Comparison of ENCODE assay signal across 15 cellular contexts in genomic region chr2:132909427-132909826, GRCh38.
"Had no signal": no experiment of that assay in that cellular context is flagged by ENCODE, and none has a peak within 500 bp of the region (broad histone marks: within the 10 kb centered on the region; RNA-seq: fewer than 3 reads in every experiment).

No MANE protein-coding gene starts in this region.

- H3K4me1 Mint-ChIP-seq: naive B cell, T-helper 17 cell had no signal

- DNase-seq: activated effector memory CD4-positive, alpha-beta T cell treated with Interleukin-2 at 50 U/mL for 16 hours; activated T-cell treated with anti-CD3 and anti-CD28 coated beads, Interleukin-2, amount 50 U/mL, for 1 hour; amniotic stem cell; hippocampal formation; naive B cell; retina; stimulated activated CD4-positive, alpha-beta T cell treated with anti-CD3 and anti-CD28 coated beads, Interleukin-4, amount 100 ng/mL, for 24 hours; T-helper 17 cell had no signal

- ATAC-seq: activated CD4-positive, CD25-positive, alpha-beta regulatory T cell treated with anti-CD3 and anti-CD28 coated beads, Interleukin-2, amount 50 U/mL, for 24 hours; activated naive CD4-positive, alpha-beta T cell treated with anti-CD3 and anti-CD28 coated beads, Interleukin-2, amount 50 U/mL, for 72 hours; T-helper 17 cell had no signal

- H3K27ac Mint-ChIP-seq: activated naive CD4-positive, alpha-beta T cell treated with anti-CD3 and anti-CD28 coated beads, Interleukin-2, amount 50 U/mL, for 72 hours; naive B cell; stimulated activated naive CD8-positive, alpha-beta T cell treated with anti-CD3 and anti-CD28 coated beads, Interleukin-15, Interleukin-2, amounts not matched to agents 100 ng/mL and 50 ng/mL, for 24 hours; T-helper 17 cell had no signal

- H3K4me3 Mint-ChIP-seq: naive B cell; stimulated activated naive CD8-positive, alpha-beta T cell treated with anti-CD3 and anti-CD28 coated beads, Interleukin-15, Interleukin-2, amounts not matched to agents 100 ng/mL and 50 ng/mL, for 24 hours; T-helper 17 cell had no signal

- H3K27me3 Mint-ChIP-seq: naive B cell; stimulated activated naive CD8-positive, alpha-beta T cell treated with anti-CD3 and anti-CD28 coated beads, Interleukin-15, Interleukin-2, amounts not matched to agents 100 ng/mL and 50 ng/mL, for 24 hours; T-helper 17 cell had no signal

- FAIRE-seq: colon, TTC549 had no signal

- H3K4me3 ChIP-seq: thoracic aorta, vagina had no signal
